ENCODE assay signal across 32 cellular contexts in genomic region chr4:52627876-52628275, GRCh38.
"Had no signal": no experiment of that assay in that cellular context is flagged by ENCODE, and none has a peak within 500 bp of the region (broad histone marks: within the 10 kb centered on the region; RNA-seq: fewer than 3 reads in every experiment).

No MANE protein-coding gene starts in this region.

- H3K27ac Mint-ChIP-seq: activated CD4-positive, alpha-beta memory T cell treated with anti-CD3 and anti-CD28 coated beads for 36 hours; activated naive CD4-positive, alpha-beta T cell treated with anti-CD3 and anti-CD28 coated beads, Interleukin-2, amount 10 ng/mL, durations not matched to agents 7 days and 5 days; activated naive CD8-positive, alpha-beta T cell treated with anti-CD3 and anti-CD28 coated beads, Interleukin-2, amount 10 ng/mL, durations not matched to agents 7 days and 5 days; activated T-helper 1 cell treated with anti-CD3 and anti-CD28 coated beads, Interleukin-12 subunit alpha, Interleukin-12 subunit beta, Interleukin-2, Interleukin-4 antibody, amounts not matched to agents 30 ng/mL and 10 ng/mL and 1 ng/mL, durations not matched to agents 14 hours and 24 hours and 36 hours; memory B cell; naive thymus-derived CD4-positive, alpha-beta T cell; stimulated activated effector memory CD8-positive, alpha-beta T cell treated with anti-CD3 and anti-CD28 coated beads, Interleukin-12 subunit alpha, Interleukin-12 subunit beta, amount 100 ng/mL, for 72 hours; stimulated activated naive CD8-positive, alpha-beta T cell treated with anti-CD3 and anti-CD28 coated beads, Interleukin-15, Interleukin-2, amounts not matched to agents 100 ng/mL and 50 ng/mL, for 24 hours had no signal

- H3K9me3 Mint-ChIP-seq: activated CD4-positive, alpha-beta memory T cell treated with anti-CD3 and anti-CD28 coated beads for 36 hours; activated naive CD4-positive, alpha-beta T cell treated with anti-CD3 and anti-CD28 coated beads, Interleukin-2, amount 10 ng/mL, durations not matched to agents 7 days and 5 days; activated naive CD8-positive, alpha-beta T cell treated with anti-CD3 and anti-CD28 coated beads, Interleukin-2, amount 10 ng/mL, durations not matched to agents 7 days and 5 days; activated T-helper 1 cell treated with anti-CD3 and anti-CD28 coated beads, Interleukin-12 subunit alpha, Interleukin-12 subunit beta, Interleukin-2, Interleukin-4 antibody, amounts not matched to agents 30 ng/mL and 10 ng/mL and 1 ng/mL, durations not matched to agents 14 hours and 24 hours and 36 hours; central memory CD8-positive, alpha-beta T cell; memory B cell; naive thymus-derived CD4-positive, alpha-beta T cell; stimulated activated effector memory CD8-positive, alpha-beta T cell treated with anti-CD3 and anti-CD28 coated beads, Interleukin-12 subunit alpha, Interleukin-12 subunit beta, amount 100 ng/mL, for 72 hours; stimulated activated naive CD8-positive, alpha-beta T cell treated with anti-CD3 and anti-CD28 coated beads, Interleukin-15, Interleukin-2, amounts not matched to agents 100 ng/mL and 50 ng/mL, for 24 hours had no signal

- H3K27me3 Mint-ChIP-seq: activated CD4-positive, alpha-beta memory T cell treated with anti-CD3 and anti-CD28 coated beads for 36 hours; activated naive CD8-positive, alpha-beta T cell treated with anti-CD3 and anti-CD28 coated beads, Interleukin-2, amount 10 ng/mL, durations not matched to agents 7 days and 5 days; central memory CD8-positive, alpha-beta T cell; memory B cell; naive thymus-derived CD4-positive, alpha-beta T cell; stimulated activated naive CD8-positive, alpha-beta T cell treated with anti-CD3 and anti-CD28 coated beads, Interleukin-15, Interleukin-2, amounts not matched to agents 100 ng/mL and 50 ng/mL, for 24 hours had no signal

- H3K4me1 Mint-ChIP-seq: activated naive CD4-positive, alpha-beta T cell treated with anti-CD3 and anti-CD28 coated beads, Interleukin-2, amount 10 ng/mL, durations not matched to agents 7 days and 5 days; activated naive CD8-positive, alpha-beta T cell treated with anti-CD3 and anti-CD28 coated beads, Interleukin-2, amount 10 ng/mL, durations not matched to agents 7 days and 5 days; memory B cell had no signal

- DNase-seq: activated CD4-positive, alpha-beta memory T cell treated with anti-CD3 and anti-CD28 coated beads for 36 hours; activated CD4-positive, alpha-beta T cell treated with anti-CD3 and anti-CD28 coated beads for 48 hours; activated CD8-positive, alpha-beta memory T cell treated with anti-CD3 and anti-CD28 coated beads, Interleukin-2, amount 50 U/mL, for 4 hours; activated gamma-delta T cell; activated naive CD4-positive, alpha-beta T cell treated with anti-CD3 and anti-CD28 coated beads, Interleukin-2, amount 10 ng/mL, durations not matched to agents 7 days and 5 days; activated naive CD8-positive, alpha-beta T cell treated with anti-CD3 and anti-CD28 coated beads, Interleukin-2, amount 10 ng/mL, durations not matched to agents 7 days and 5 days; activated T-cell treated with anti-CD3 and anti-CD28 coated beads, Interleukin-2, amount 50 U/mL, for 1 hour; amniotic stem cell; dermis blood vessel endothelial cell; effector CD4-positive, alpha-beta T cell; midbrain; naive thymus-derived CD4-positive, alpha-beta T cell; ovary; retina; sigmoid colon; small intestine; stimulated activated CD4-positive, alpha-beta T cell treated with anti-CD3 and anti-CD28 coated beads, Interleukin-4, amount 100 ng/mL, for 24 hours; T-helper 1 cell; T-helper 9 cell; upper lobe of left lung had no signal

- FAIRE-seq: frontal cortex, small intestine, TTC549 had no signal

- H3K4me3 Mint-ChIP-seq: activated CD4-positive, alpha-beta memory T cell treated with anti-CD3 and anti-CD28 coated beads for 36 hours; activated naive CD4-positive, alpha-beta T cell treated with anti-CD3 and anti-CD28 coated beads, Interleukin-2, amount 10 ng/mL, durations not matched to agents 7 days and 5 days; activated naive CD8-positive, alpha-beta T cell treated with anti-CD3 and anti-CD28 coated beads, Interleukin-2, amount 10 ng/mL, durations not matched to agents 7 days and 5 days; activated T-helper 1 cell treated with anti-CD3 and anti-CD28 coated beads, Interleukin-12 subunit alpha, Interleukin-12 subunit beta, Interleukin-2, Interleukin-4 antibody, amounts not matched to agents 30 ng/mL and 10 ng/mL and 1 ng/mL, durations not matched to agents 14 hours and 24 hours and 36 hours; central memory CD8-positive, alpha-beta T cell; memory B cell; naive thymus-derived CD4-positive, alpha-beta T cell; stimulated activated effector memory CD8-positive, alpha-beta T cell treated with anti-CD3 and anti-CD28 coated beads, Interleukin-12 subunit alpha, Interleukin-12 subunit beta, amount 100 ng/mL, for 72 hours; stimulated activated naive CD8-positive, alpha-beta T cell treated with anti-CD3 and anti-CD28 coated beads, Interleukin-15, Interleukin-2, amounts not matched to agents 100 ng/mL and 50 ng/mL, for 24 hours had no signal

- H3K4me1 ChIP-seq: breast epithelium, prostate gland, sigmoid colon, upper lobe of left lung had no signal

- H3K9me3 ChIP-seq: breast epithelium, esophagus muscularis mucosa, ovary, prostate gland, sigmoid colon, upper lobe of left lung had no signal

- H3K4me3 ChIP-seq: breast epithelium, esophagus muscularis mucosa, ovary, prostate gland, sigmoid colon, upper lobe of left lung had no signal

- H3K36me3 ChIP-seq: breast epithelium, ovary, prostate gland had no signal

- ATAC-seq: activated CD4-positive, CD25-positive, alpha-beta regulatory T cell treated with anti-CD3 and anti-CD28 coated beads, Interleukin-2, amount 50 U/mL, for 24 hours; naive thymus-derived CD4-positive, alpha-beta T cell; stimulated activated effector memory CD8-positive, alpha-beta T cell treated with anti-CD3 and anti-CD28 coated beads, Interleukin-12 subunit alpha, Interleukin-12 subunit beta, amount 100 ng/mL, for 72 hours had no signal

- H3K36me3 Mint-ChIP-seq: activated naive CD4-positive, alpha-beta T cell treated with anti-CD3 and anti-CD28 coated beads, Interleukin-2, amount 10 ng/mL, durations not matched to agents 7 days and 5 days; activated naive CD8-positive, alpha-beta T cell treated with anti-CD3 and anti-CD28 coated beads, Interleukin-2, amount 10 ng/mL, durations not matched to agents 7 days and 5 days had no signal

- H3K27ac ChIP-seq: esophagus muscularis mucosa, ovary, prostate gland, sigmoid colon, upper lobe of left lung, VCaP had no signal

- H3K27me3 ChIP-seq: breast epithelium, esophagus muscularis mucosa, ovary, sigmoid colon, upper lobe of left lung had no signal
